8 cellular contexts compared by ENCODE assay signal in the genomic region with DNA sequence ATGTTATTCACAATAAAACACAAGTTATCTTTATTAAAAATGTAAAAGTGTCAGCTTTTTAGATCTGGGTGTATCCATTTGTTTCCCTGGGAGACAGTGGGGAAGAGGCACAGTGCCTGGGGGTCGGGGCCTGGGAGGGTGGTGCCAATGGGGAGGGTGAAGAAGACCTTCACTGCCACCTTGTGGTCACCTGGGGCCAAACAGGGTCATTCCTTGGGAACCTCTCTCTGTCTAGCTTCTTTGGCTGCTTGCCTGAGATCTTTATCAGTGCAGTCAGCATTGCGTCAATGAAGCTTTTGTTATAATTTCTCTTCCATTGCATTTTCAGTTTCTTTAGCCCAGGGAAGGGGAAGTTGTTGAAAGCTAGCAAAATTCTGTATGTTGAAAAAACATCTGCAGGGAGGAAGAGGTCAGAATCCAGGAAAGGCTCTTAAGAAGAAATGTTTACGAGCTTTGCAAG. TPM values are rescaled to one million over a fixed set of nuclear protein-coding genes. Genes with fewer than 3 reads are reported as not detected.
DNase-seq lines count a peak whose midpoint lies in the region; ATAC-seq, FAIRE-seq and TF ChIP-seq lines count a peak whose summit lies in the region.

No MANE protein-coding gene starts in this region.

- no peak overlapping the region for H3K27ac ChIP-seq in dorsolateral prefrontal cortex
- H3K27ac ChIP-seq in mesenchymal stem cell (ENCODE audit: low read length, poor library complexity, severe bottlenecking): no peak overlapping the region

- H2BK120ac ChIP-seq in mesenchymal stem cell (ENCODE audit: low read depth, low read length): no peak overlapping the region

- H3K4me1 Mint-ChIP-seq in type B pancreatic cell (ENCODE audit: unreplicated experiment): peaks cover 6% of the 10 kb centered on the region

- no peak overlapping the region for H3K4me2 ChIP-seq in mesenchymal stem cell (ENCODE audit: low read length, poor library complexity, severe bottlenecking)

- H2BK15ac ChIP-seq in mesenchymal stem cell (ENCODE audit: low read depth, poor library complexity, severe bottlenecking): no peak overlapping the region

- H4K91ac ChIP-seq in mesenchymal stem cell (ENCODE audit: low read length): no peak overlapping the region

- H4K8ac ChIP-seq in mesenchymal stem cell (ENCODE audit: low read length): no peak overlapping the region

- peaks cover 10% of the 10 kb centered on the region for H3K27me3 Mint-ChIP-seq in type B pancreatic cell

- H3K9me3 ChIP-seq in mesenchymal stem cell (ENCODE audit: control insufficient read depth, low read length): no peaks in the 10 kb centered on the region

- peaks cover 2% of the 10 kb centered on the region for H3K4me1 ChIP-seq in mesenchymal stem cell (ENCODE audit: control insufficient read depth, insufficient read depth, low read depth, low read length)

- no peak overlapping the region for H3K23ac ChIP-seq in mesenchymal stem cell (ENCODE audit: low read length in 2 of 2)

- no peak overlapping the region for H2BK12ac ChIP-seq in mesenchymal stem cell (ENCODE audit: low read length in 2 of 2)

- no peak overlapping the region for H3K4ac ChIP-seq in mesenchymal stem cell (ENCODE audit: low read depth in 1 of 2, low read length in 2 of 2)

- no peak overlapping the region for H3K27ac Mint-ChIP-seq in type B pancreatic cell

- no peak overlapping the region for H3K18ac ChIP-seq in mesenchymal stem cell (ENCODE audit: low read depth in 1 of 2, low read length in 2 of 2)

- H3K27me3 ChIP-seq in dorsolateral prefrontal cortex (peaks cover 0 to 4% (median 0%) of the 10 kb centered on the region in 45 donors), mesenchymal stem cell (ENCODE audit: control insufficient read depth in 1 of 2, insufficient read depth in 1 of 2, low read length in 2 of 2) (peaks cover 0 to 2% of the 10 kb centered on the region in 2 experiments)

- H3K36me3 Mint-ChIP-seq in type B pancreatic cell: no peaks in the 10 kb centered on the region

- no peaks in the 10 kb centered on the region for H3K36me3 ChIP-seq in mesenchymal stem cell (ENCODE audit: control insufficient read depth in 1 of 2, insufficient read depth in 2 of 2, low read depth in 1 of 2, low read length in 2 of 2)

- no peak overlapping the region for H3K14ac ChIP-seq in mesenchymal stem cell (ENCODE audit: low read length in 2 of 2)

- TF ChIP-seq CTCF in AG10803 (conservative IDR thresholded peaks at IDR 0.05; ENCODE audit: low read length) (no peak; the same call in 1 of the 2 replicates), dorsolateral prefrontal cortex (IDR thresholded peaks at IDR 0.05 in 54 of 56, conservative IDR thresholded peaks at IDR 0.05 in 2 of 56; ENCODE audit: low read depth in 1 of 56, partially characterized antibody in 56 of 56) (peak in 55 of 56 donors; percentile 49 to 90 (median 71)), type B pancreatic cell (conservative IDR thresholded peaks at IDR 0.05) (peak; percentile 91)

- H3K4me3 ChIP-seq in AG10803 (ENCODE audit: low read length): no peak overlapping the region
- no peak overlapping the region for H3K4me3 ChIP-seq in dorsolateral prefrontal cortex
- no peak overlapping the region for H3K4me3 ChIP-seq in mesenchymal stem cell (ENCODE audit: insufficient read depth in 1 of 2, low read depth in 1 of 2, low read length in 2 of 2)

- DNase-seq in AG10803 (ENCODE audit: low read depth) (peak; percentile 20), GM18507 (ENCODE audit: extremely low spot score, insufficient read length, low read depth) (peak; percentile 54), NCI-H187 treated with DMSO at 0.1 percent for 48 hours (lab: John Stamatoyannopoulos, UW) (peak; percentile 50), UCSD-AML1 (lab: John Stamatoyannopoulos, UW; ENCODE audit: unreplicated experiment) (peak; percentile 58), dorsolateral prefrontal cortex (peak in 8 of 10 donors; percentile 8 to 75 (median 58)), mesenchymal stem cell (peak; percentile 27), type B pancreatic cell (ENCODE audit: extremely low spot score, unreplicated experiment) (peak; percentile 76)

- peak; percentile 70 for ATAC-seq in HG02981 (IDR thresholded peaks at IDR 0.05; ENCODE audit: unreplicated experiment)

- FAIRE-seq in GM18507 (lab: Jason Lieb, UNC): peak; percentile 79

- H2BK5ac ChIP-seq in mesenchymal stem cell (ENCODE audit: low read depth, low read length, poor library complexity, severe bottlenecking): no peak overlapping the region

- intact Hi-C loops in dorsolateral prefrontal cortex (cut with DNase I): loop anchor here (2.0 to 5.0 kb wide), 2 partner anchors 65 to 67 kb away; no protein-coding TSS in a partner anchor

- H2AFZ ChIP-seq in mesenchymal stem cell (ENCODE audit: low read depth, low read length): no peak overlapping the region

- H3K9ac ChIP-seq in mesenchymal stem cell (ENCODE audit: low read length): no peak overlapping the region

- no peak overlapping the region for H2AK5ac ChIP-seq in mesenchymal stem cell (ENCODE audit: low read length, severe bottlenecking)

- H3K79me1 ChIP-seq in mesenchymal stem cell (replicated peaks; ENCODE audit: low read length, poor library complexity, severe bottlenecking): no peaks in the 10 kb centered on the region

- 4% methylated on average over 1 of the region's 3 CpGs for WGBS in mesenchymal stem cell

- no peaks in the 10 kb centered on the region for H3K9me3 Mint-ChIP-seq in type B pancreatic cell

- no peak overlapping the region for H3K4me3 Mint-ChIP-seq in type B pancreatic cell

RNA-seq across cellular contexts. Expression of gene PCDH8, which starts 39.1 kb away (rescaled TPM):
- total RNA-seq in dorsolateral prefrontal cortex: 100 to 1,000 TPM in 3 of 120 experiments, 10 to 100 TPM in 115, 1 to 10 TPM in 2; 2.6 to 128 (median 37.4) TPM
- not detected for polyA plus RNA-seq in mesenchymal stem cell (2013, experiment 1 of 2)
- polyA plus RNA-seq in mesenchymal stem cell (2013, experiment 2 of 2): not detected
- total RNA-seq in type B pancreatic cell (ENCODE audit: low replicate concordance): 0.36 and 8.1 TPM in 2 replicates

Comparison
In these comparisons a context has a peak if more than half of its experiments do, and no peak if none do; other contexts are left out.
1. DNase-seq: peak in every context shown above with its lines; median percentile 76 in type B pancreatic cell; 58 in dorsolateral prefrontal cortex; 58 in UCSD-AML1; 54 in GM18507; 50 in NCI-H187 treated with DMSO at 0.1 percent for 48 hours; 27 in mesenchymal stem cell; 20 in AG10803.